Comparison of ENCODE assay signal across 27 cellular contexts in the genomic region with DNA sequence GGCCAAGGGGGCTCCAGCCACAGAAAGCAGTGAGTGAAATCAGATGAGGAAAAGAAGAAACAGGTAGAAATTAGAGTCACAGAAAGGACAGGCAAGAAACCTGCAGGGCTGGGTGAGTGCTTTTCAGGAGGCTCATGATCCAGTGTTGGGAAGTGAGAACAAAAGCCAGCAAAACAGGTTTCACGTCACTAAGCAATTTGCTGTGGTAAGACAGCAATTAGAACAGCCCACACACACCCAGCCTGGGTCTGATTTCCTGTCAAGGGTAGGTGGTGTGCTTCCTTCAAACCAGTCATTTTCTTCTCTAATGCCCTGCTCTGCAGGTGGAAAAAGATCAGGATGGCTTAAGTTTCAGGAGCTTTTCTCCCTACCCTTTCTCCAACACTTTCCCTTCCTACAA. TPM values are rescaled to one million over a fixed set of nuclear protein-coding genes. Genes with fewer than 3 reads are reported as not detected.
DNase-seq lines count a peak whose midpoint lies in the region; ATAC-seq, FAIRE-seq and TF ChIP-seq lines count a peak whose summit lies in the region.
"Had no signal": no experiment of that assay in that cellular context is flagged by ENCODE, and none has a peak within 500 bp of the region (broad histone marks: within the 10 kb centered on the region; RNA-seq: fewer than 3 reads in every experiment).

No MANE protein-coding gene starts in this region.

- ATAC-seq in GM21786 (IDR thresholded peaks at IDR 0.05; ENCODE audit: unreplicated experiment): no peak
- no peak for ATAC-seq in HG03460 (IDR thresholded peaks at IDR 0.05; ENCODE audit: unreplicated experiment)
- ATAC-seq in HG02840 (IDR thresholded peaks at IDR 0.05; ENCODE audit: low FRiP score, unreplicated experiment): no peak
- ATAC-seq: activated CD8-positive, alpha-beta T cell treated with anti-CD3 and anti-CD28 coated beads for 36 hours; activated T-cell treated with anti-CD3 and anti-CD28 coated beads, Interleukin-2, amount 50 U/mL, for 72 hours; heart right ventricle; natural killer cell treated with Interleukin-12 subunit alpha and Interleukin-12 subunit beta and Interleukin-15 and Interleukin-18, amount 100 ng/mL, for 72 hours; psoas muscle had no signal

- peak; percentile 30 for DNase-seq in NCI-H510A treated with DMSO at 0.1 percent for 48 hours (lab: John Stamatoyannopoulos, UW)
- no peak for DNase-seq in NCI-H510A (lab: John Stamatoyannopoulos, UW)
- DNase-seq in NCI-H1417 (lab: John Stamatoyannopoulos, UW): peak in 2 of 3 experiments; percentile 65 to 88
- DNase-seq in bronchial epithelial cell (ENCODE audit: low read depth): peak; percentile 59
- no peak for DNase-seq in progenitor cell of endocrine pancreas (ENCODE audit: low spot score, unreplicated experiment)
- DNase-seq: activated CD8-positive, alpha-beta T cell treated with anti-CD3 and anti-CD28 coated beads for 36 hours; activated naive CD8-positive, alpha-beta T cell treated with anti-CD3 and anti-CD28 coated beads for 36 hours; activated T-cell treated with anti-CD3 and anti-CD28 coated beads, Interleukin-2, amount 50 U/mL, for 72 hours; heart right ventricle; Karpas-422; NCI-H146; NCI-H524; psoas muscle; stimulated activated CD4-positive, alpha-beta T cell treated with anti-CD3 and anti-CD28 coated beads, Interleukin-12 subunit alpha, Interleukin-12 subunit beta, amount 100 ng/mL, for 4 hours; stimulated activated naive CD4-positive, alpha-beta T cell; SW 1271 had no signal

- no peaks in the 10 kb centered on the region for H3K27me3 Mint-ChIP-seq in progenitor cell of endocrine pancreas
- H3K27me3 Mint-ChIP-seq: brain; dendritic cell treated with granulocyte-macrophage colony-stimulating factor and Interleukin-4, amounts not matched to agents 40 ng/mL and 50 ng/mL, for 4 days had no signal

- H3K27me3 ChIP-seq in bronchial epithelial cell (ENCODE audit: control insufficient read depth, insufficient read depth, low read length): no peaks in the 10 kb centered on the region
- H3K27me3 ChIP-seq: heart right ventricle, tibial nerve had no signal

- no peaks in the 10 kb centered on the region for H3K36me3 ChIP-seq in bronchial epithelial cell (ENCODE audit: control insufficient read depth, insufficient read depth, low read length)
- H3K36me3 ChIP-seq: heart right ventricle, tibial nerve had no signal

- H3K4me3 ChIP-seq in bronchial epithelial cell (ENCODE audit: low read depth, low read length): no peak overlapping the region
- H3K4me3 ChIP-seq: heart right ventricle, psoas muscle, tibial nerve had no signal

- FAIRE-seq in bronchial epithelial cell (lab: Jason Lieb, UNC): no peak
- FAIRE-seq: H1, islet of Langerhans had no signal

- H3K27ac Mint-ChIP-seq in progenitor cell of endocrine pancreas: peak overlapping the region; percentile 85
- H3K27ac Mint-ChIP-seq: activated CD8-positive, alpha-beta T cell treated with anti-CD3 and anti-CD28 coated beads for 36 hours; activated naive CD8-positive, alpha-beta T cell treated with anti-CD3 and anti-CD28 coated beads for 36 hours; activated T-cell treated with anti-CD3 and anti-CD28 coated beads, Interleukin-2, amount 50 U/mL, for 72 hours; brain; CD14-positive monocyte; dendritic cell treated with granulocyte-macrophage colony-stimulating factor and Interleukin-4, amounts not matched to agents 40 ng/mL and 50 ng/mL, for 4 days; memory B cell; natural killer cell treated with Interleukin-12 subunit alpha and Interleukin-12 subunit beta and Interleukin-15 and Interleukin-18, amount 100 ng/mL, for 72 hours had no signal

- H3K9me3 Mint-ChIP-seq in progenitor cell of endocrine pancreas (ENCODE audit: low read depth): peaks cover 4% of the 10 kb centered on the region
- H3K9me3 Mint-ChIP-seq: dendritic cell treated with granulocyte-macrophage colony-stimulating factor and Interleukin-4, amounts not matched to agents 40 ng/mL and 50 ng/mL, for 4 days; memory B cell had no signal

- TF ChIP-seq CTCF in bronchial epithelial cell (IDR thresholded peaks at IDR 0.05; ENCODE audit: insufficient read depth, low read length, severe bottlenecking) (no peak), progenitor cell of endocrine pancreas (IDR thresholded peaks at IDR 0.05; ENCODE audit: unreplicated experiment) (no peak)

- no peak overlapping the region for H3K4me3 Mint-ChIP-seq in progenitor cell of endocrine pancreas (ENCODE audit: low read depth)
- H3K4me3 Mint-ChIP-seq: activated CD8-positive, alpha-beta T cell treated with anti-CD3 and anti-CD28 coated beads for 36 hours; activated naive CD8-positive, alpha-beta T cell treated with anti-CD3 and anti-CD28 coated beads for 36 hours; activated T-cell treated with anti-CD3 and anti-CD28 coated beads, Interleukin-2, amount 50 U/mL, for 72 hours; brain; CD14-positive monocyte; dendritic cell treated with granulocyte-macrophage colony-stimulating factor and Interleukin-4, amounts not matched to agents 40 ng/mL and 50 ng/mL, for 4 days; memory B cell; natural killer cell treated with Interleukin-12 subunit alpha and Interleukin-12 subunit beta and Interleukin-15 and Interleukin-18, amount 100 ng/mL, for 72 hours had no signal

- H3K36me3 Mint-ChIP-seq in progenitor cell of endocrine pancreas (ENCODE audit: insufficient read depth): peaks cover 4% of the 10 kb centered on the region
- H3K36me3 Mint-ChIP-seq: activated naive CD8-positive, alpha-beta T cell treated with anti-CD3 and anti-CD28 coated beads for 36 hours; brain; CD14-positive monocyte; memory B cell; natural killer cell treated with Interleukin-12 subunit alpha and Interleukin-12 subunit beta and Interleukin-15 and Interleukin-18, amount 100 ng/mL, for 72 hours had no signal

- H3K4me1 Mint-ChIP-seq in progenitor cell of endocrine pancreas (ENCODE audit: low read depth): peaks cover 10% of the 10 kb centered on the region
- H3K4me1 Mint-ChIP-seq: activated naive CD8-positive, alpha-beta T cell treated with anti-CD3 and anti-CD28 coated beads for 36 hours; brain; CD14-positive monocyte; memory B cell had no signal

RNA-seq across cellular contexts. Expression of a gene that starts 52.9 kb away (rescaled TPM):
- total RNA-seq in bronchial epithelial cell (1.9 and 6.1 TPM in 2 replicates), progenitor cell of endocrine pancreas (4.8 and 5.6 TPM in 2 replicates)
- total RNA-seq: activated naive CD8-positive, alpha-beta T cell treated with anti-CD3 and anti-CD28 coated beads for 36 hours had no signal

Comparison
In these comparisons a context has a peak if more than half of its experiments do, and no peak if none do; other contexts are left out.
1. DNase-seq: peak in NCI-H510A treated with DMSO at 0.1 percent for 48 hours (single experiment), NCI-H1417 (2 of 3) and bronchial epithelial cell (single experiment); none in NCI-H510A (single experiment) and progenitor cell of endocrine pancreas (single experiment).